ENCODE assay signal across 8 cellular contexts in genomic region chr20:45935416-45936046, GRCh38. TPM values are rescaled to one million over a fixed set of nuclear protein-coding genes. Genes with fewer than 3 reads are reported as not detected.
DNase-seq lines count a peak whose midpoint lies in the region; ATAC-seq lines count a peak whose summit lies in the region.

No MANE protein-coding gene starts in this region.

- H3K27ac ChIP-seq in cingulate gyrus (ENCODE audit: low read depth, low read length): peak overlapping the region; percentile 94
- peak overlapping the region; percentile 33 to 34 for H3K27ac ChIP-seq in aorta (ENCODE audit: low read depth in 1 of 2, low read length in 2 of 2)

- no peaks in the 10 kb centered on the region for H3K9me3 ChIP-seq in aorta (ENCODE audit: control insufficient read depth, low read length)

- H3K4me3 Mint-ChIP-seq in activated T-cell treated with anti-CD3 and anti-CD28 coated beads, Interleukin-2, amount 50 U/mL, for 72 hours: peak overlapping the region; percentile 87 to 99

- WGBS in aorta, 2 donors: 10% methylated on average over 21 of the region's 21 CpGs

- peaks cover 0 to 14% of the 10 kb centered on the region in 2 donors for H3K36me3 ChIP-seq in aorta (ENCODE audit: control insufficient read depth in 1 of 2, insufficient read depth in 2 of 2, low read length in 1 of 2)

- peaks cover 34% of the 10 kb centered on the region for H3K4me1 Mint-ChIP-seq in activated T-cell treated with anti-CD3 and anti-CD28 coated beads, Interleukin-2, amount 50 U/mL, for 72 hours (ENCODE audit: low read depth)

- H3K4me3 ChIP-seq in aorta (ENCODE audit: low read length in 2 of 2): peak overlapping the region; percentile 45 to 72

- H3K27ac Mint-ChIP-seq in activated T-cell treated with anti-CD3 and anti-CD28 coated beads, Interleukin-2, amount 50 U/mL, for 72 hours: peak overlapping the region; percentile 98

- intact Hi-C loops in aorta (cut with DNase I): loop anchor here (1.0 to 10.0 kb wide), 4 partner anchors 23 to 141 kb away; partner anchors contain the start of genes DNTTIP1 (in 1 of the 2), PLTP (in 1 of the 2), WFDC3 (in 1 of the 2) and ZNF335 (in 1 of the 2)

- H3K27me3 ChIP-seq in aorta (ENCODE audit: control insufficient read depth in 1 of 2, insufficient read depth in 2 of 2, low read length in 1 of 2): no peaks in the 10 kb centered on the region

- ATAC-seq in activated T-cell treated with anti-CD3 and anti-CD28 coated beads, Interleukin-2, amount 50 U/mL, for 72 hours (replicated peaks in 1 of 2): no peak
- ATAC-seq in aorta (ENCODE audit: low FRiP score): no peak
- ATAC-seq in GM19328 (IDR thresholded peaks at IDR 0.05; ENCODE audit: unreplicated experiment): no peak

- no peaks in the 10 kb centered on the region for H3K4me1 ChIP-seq in aorta (ENCODE audit: control insufficient read depth in 1 of 2, insufficient read depth in 2 of 2, low read length in 2 of 2)

- no peak for DNase-seq in activated T-cell treated with anti-CD3 and anti-CD28 coated beads, Interleukin-2, amount 50 U/mL, for 72 hours
- no peak for DNase-seq in activated T-cell treated with anti-CD3 and anti-CD28 coated beads, Interleukin-2, amount 50 U/mL, for 1 hour
- DNase-seq in LoVo (ENCODE audit: low spot score) (peak; percentile 14), midbrain (lab: John Stamatoyannopoulos, UW) (peak; percentile 60), aorta (no peak), NCI-H187 treated with DMSO at 0.1 percent for 48 hours (lab: John Stamatoyannopoulos, UW) (no peak)

- H3K36me3 Mint-ChIP-seq in activated T-cell treated with anti-CD3 and anti-CD28 coated beads, Interleukin-2, amount 50 U/mL, for 72 hours (ENCODE audit: insufficient read depth in 2 of 2): peaks cover 6 to 17% of the 10 kb centered on the region in 2 donors

- H3K27me3 Mint-ChIP-seq in activated T-cell treated with anti-CD3 and anti-CD28 coated beads, Interleukin-2, amount 50 U/mL, for 72 hours (ENCODE audit: low read depth): no peaks in the 10 kb centered on the region

- no peaks in the 10 kb centered on the region for H3K9me3 Mint-ChIP-seq in activated T-cell treated with anti-CD3 and anti-CD28 coated beads, Interleukin-2, amount 50 U/mL, for 72 hours

RNA-seq across cellular contexts. Expression of gene PCIF1, which starts 1.0 kb away (rescaled TPM):
- total RNA-seq in activated T-cell treated with anti-CD3 and anti-CD28 coated beads, Interleukin-2, amount 50 U/mL, for 72 hours: 10 to 100 TPM; 38.7 to 42.0 TPM
- 10 to 100 TPM; 32.5 to 33.3 TPM for total RNA-seq in aorta
- 10 to 100 TPM; 15.5 to 43.4 TPM for polyA plus RNA-seq in aorta

RNA-seq across cellular contexts. Expression of gene PLTP, which starts 23.6 kb away (rescaled TPM):
- total RNA-seq in activated T-cell treated with anti-CD3 and anti-CD28 coated beads, Interleukin-2, amount 50 U/mL, for 72 hours: 10 to 100 TPM in 1 of 2 donors, 1 to 10 TPM in 1; 8.9 to 18.0 TPM
- total RNA-seq in aorta: 100 to 1,000 TPM; 113 to 445 TPM
- 100 to 1,000 TPM in 1 of 2 donors, 10 to 100 TPM in 1; 80.7 to 103 TPM for polyA plus RNA-seq in aorta

RNA-seq across cellular contexts. Expression of gene ZNF335, which starts 36.5 kb away (rescaled TPM):
- 10 to 100 TPM; 28.4 to 29.8 TPM for total RNA-seq in activated T-cell treated with anti-CD3 and anti-CD28 coated beads, Interleukin-2, amount 50 U/mL, for 72 hours
- total RNA-seq in aorta: 10 to 100 TPM; 18.4 to 22.7 TPM
- polyA plus RNA-seq in aorta: 10 to 100 TPM in 1 of 2 donors, 1 to 10 TPM in 1; 2.8 to 31.4 TPM

RNA-seq across cellular contexts. Expression of gene CTSA, which starts 44.4 kb away (rescaled TPM):
- total RNA-seq in activated T-cell treated with anti-CD3 and anti-CD28 coated beads, Interleukin-2, amount 50 U/mL, for 72 hours: 10 to 100 TPM; 37.0 to 59.1 TPM
- total RNA-seq in aorta: 100 to 1,000 TPM in 1 of 2 donors, 10 to 100 TPM in 1; 83.4 to 140 TPM
- 100 to 1,000 TPM in 1 of 2 donors, 10 to 100 TPM in 1; 37.9 to 175 TPM for polyA plus RNA-seq in aorta

RNA-seq across cellular contexts. Expression of gene NEURL2, which starts 44.5 kb away (rescaled TPM):
- total RNA-seq in activated T-cell treated with anti-CD3 and anti-CD28 coated beads, Interleukin-2, amount 50 U/mL, for 72 hours: 1 to 10 TPM; 2.1 to 3.2 TPM
- 10 to 100 TPM in 1 of 2 donors, 1 to 10 TPM in 1; 9.9 to 32.9 TPM for total RNA-seq in aorta
- 1 to 10 TPM; 2.0 to 7.0 TPM for polyA plus RNA-seq in aorta

Comparison
In these comparisons a context has a peak if more than half of its experiments do, and no peak if none do; other contexts are left out.
1. DNase-seq: peak in LoVo (single experiment) and midbrain (single experiment); none in activated T-cell treated with anti-CD3 and anti-CD28 coated beads, Interleukin-2, amount 50 U/mL, for 72 hours (0 of 2), activated T-cell treated with anti-CD3 and anti-CD28 coated beads, Interleukin-2, amount 50 U/mL, for 1 hour (single experiment), aorta (0 of 2) and NCI-H187 treated with DMSO at 0.1 percent for 48 hours (single experiment).
2. RNA of gene PLTP, which starts 23.6 kb away (total RNA-seq): 113 to 445 TPM in aorta; 8.9 to 18.0 TPM in activated T-cell treated with anti-CD3 and anti-CD28 coated beads, Interleukin-2, amount 50 U/mL, for 72 hours; every median in the first group is over 4 times any median in the second.